Comparison of ENCODE assay signal across 9 cellular contexts in the genomic region with DNA sequence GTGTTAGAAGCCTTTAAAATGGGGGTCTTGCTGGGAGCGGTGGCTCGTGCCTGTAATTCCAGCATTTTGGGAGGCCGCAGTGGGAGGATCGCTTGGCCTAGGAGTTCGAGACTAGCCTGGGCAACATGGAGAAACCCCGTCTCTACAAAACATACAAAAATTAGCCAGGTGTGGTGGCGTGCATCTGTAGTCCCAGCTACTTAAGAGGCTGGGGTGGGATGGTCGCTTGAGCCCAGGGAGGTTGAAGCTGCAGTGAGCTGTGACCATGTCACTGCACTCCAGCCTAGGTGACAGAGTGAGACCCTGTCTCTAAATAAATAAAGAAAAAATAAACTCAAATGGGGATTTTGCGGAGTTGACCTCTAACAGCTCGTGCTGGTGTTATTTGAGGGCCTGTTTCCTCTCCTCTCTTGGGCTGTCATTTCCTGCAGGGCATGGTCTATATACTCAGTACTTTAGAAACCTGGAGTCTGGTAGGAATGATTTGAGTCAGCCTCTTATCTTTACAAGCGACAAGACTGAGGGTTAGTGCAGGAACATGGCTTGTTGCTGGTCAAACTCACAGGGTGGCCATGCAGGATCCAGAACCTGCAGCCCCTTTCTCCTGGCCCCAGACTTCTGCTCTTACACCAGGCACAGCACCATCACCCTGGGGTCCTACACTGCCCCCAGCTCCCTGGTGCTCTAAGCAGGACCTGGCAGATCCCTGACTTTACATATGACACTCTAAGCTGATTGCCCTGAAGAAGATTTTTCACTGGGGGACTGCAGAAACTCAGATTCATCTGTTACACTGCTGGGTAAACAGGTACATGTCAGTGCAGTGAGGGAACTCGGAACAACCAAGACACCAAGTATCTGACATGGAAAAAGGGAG. TPM values are rescaled to one million over a fixed set of nuclear protein-coding genes. Genes with fewer than 3 reads are reported as not detected.
A peak's percentile ranks its signal among the peaks of the same experiment; 100 is the strongest.
DNase-seq lines count a peak whose midpoint lies in the region; ATAC-seq, FAIRE-seq and TF ChIP-seq lines count a peak whose summit lies in the region.
"Had no signal": no experiment of that assay in that cellular context is flagged by ENCODE, and none has a peak within 500 bp of the region (broad histone marks: within the 10 kb centered on the region; RNA-seq: fewer than 3 reads in every experiment).

No MANE protein-coding gene starts in this region.

- in situ Hi-C loops in HepG2 (cut with HindIII; ENCODE audit: extremely low pct_ligation_motif_present, low pct_unique_long_range_greater_than_20kb): no loop called here

- no peaks in the 10 kb centered on the region for H3K27me3 Mint-ChIP-seq in activated T-helper 2 cell treated with anti-CD3 and anti-CD28 coated beads, Interferon-gamma antibody, Interleukin-2, Interleukin-4, amounts not matched to agents 10 μg/mL and 5 μg/mL and 100 μg/mL, durations not matched to agents 14 hours and 24 hours and 36 hours (ENCODE audit: low read depth)
- H3K27me3 Mint-ChIP-seq in progenitor cell of endocrine pancreas: no peaks in the 10 kb centered on the region

- POLR2A ChIA-PET in HepG2 (lab: Yijun Ruan, JAX): no interaction called here

- peak overlapping the region; percentile 1 for H3K27ac Mint-ChIP-seq in activated T-helper 2 cell treated with anti-CD3 and anti-CD28 coated beads, Interferon-gamma antibody, Interleukin-2, Interleukin-4, amounts not matched to agents 10 μg/mL and 5 μg/mL and 100 μg/mL, durations not matched to agents 14 hours and 24 hours and 36 hours
- H3K27ac Mint-ChIP-seq in progenitor cell of endocrine pancreas: peak overlapping the region; percentile 57

- no peak overlapping the region for H2AFZ ChIP-seq in HepG2 (ENCODE audit: low read length)

- no peaks in the 10 kb centered on the region for H3K9me3 Mint-ChIP-seq in activated T-helper 2 cell treated with anti-CD3 and anti-CD28 coated beads, Interferon-gamma antibody, Interleukin-2, Interleukin-4, amounts not matched to agents 10 μg/mL and 5 μg/mL and 100 μg/mL, durations not matched to agents 14 hours and 24 hours and 36 hours
- peaks cover 8% of the 10 kb centered on the region for H3K9me3 Mint-ChIP-seq in progenitor cell of endocrine pancreas (ENCODE audit: low read depth)

- intact Hi-C loops in activated T-helper 2 cell treated with anti-CD3 and anti-CD28 coated beads, Interferon-gamma antibody, Interleukin-2, Interleukin-4, amounts not matched to agents 10 μg/mL and 5 μg/mL and 100 μg/mL, durations not matched to agents 14 hours and 24 hours and 36 hours (cut with micrococcal nuclease): loop anchor here (1.0 to 2.0 kb wide), 3 partner anchors 14 to 20 kb away; no protein-coding TSS in a partner anchor
- intact Hi-C loops in HepG2 (cut with micrococcal nuclease; ENCODE audit: unreplicated experiment): no loop called here
- intact Hi-C loops in body of pancreas (cut with DNase I): no loop called here

- peaks cover 6% of the 10 kb centered on the region for H3K36me3 Mint-ChIP-seq in activated T-helper 2 cell treated with anti-CD3 and anti-CD28 coated beads, Interferon-gamma antibody, Interleukin-2, Interleukin-4, amounts not matched to agents 10 μg/mL and 5 μg/mL and 100 μg/mL, durations not matched to agents 14 hours and 24 hours and 36 hours (ENCODE audit: low read depth)
- peaks cover 9% of the 10 kb centered on the region for H3K36me3 Mint-ChIP-seq in progenitor cell of endocrine pancreas (ENCODE audit: insufficient read depth)

- H3K4me2 ChIP-seq in HepG2 (ENCODE audit: low read depth, low read length): no peak overlapping the region

- CTCF ChIA-PET in HepG2 (lab: Yijun Ruan, JAX; ENCODE audit: low intra/inter-chr PET ratio, low total read pairs): no interaction called here

- H3K9me3 ChIP-seq in HepG2 (ENCODE audit: low read length): no peaks in the 10 kb centered on the region
- no peaks in the 10 kb centered on the region for H3K9me3 ChIP-seq in body of pancreas

- TF ChIP-seq CTCF in progenitor cell of endocrine pancreas (IDR thresholded peaks at IDR 0.05; ENCODE audit: unreplicated experiment) (no peak), HepG2 (CRISPR knock-in tag; IDR thresholded peaks at IDR 0.05) (no peak), body of pancreas (IDR thresholded peaks at IDR 0.05) (no peak)

- no peak for TF ChIP-seq EP300 in HepG2 (IDR thresholded peaks at IDR 0.05; ENCODE audit: low read depth in 2 of 2, low read length in 2 of 2)
- TF ChIP-seq EP300 in HepG2 (CRISPR knock-in tag; IDR thresholded peaks at IDR 0.05; ENCODE audit: borderline replicate concordance): no peak

- DNase-seq in activated T-helper 2 cell treated with anti-CD3 and anti-CD28 coated beads, Interferon-gamma antibody, Interleukin-2, Interleukin-4, amounts not matched to agents 10 μg/mL and 5 μg/mL and 100 μg/mL, durations not matched to agents 14 hours and 24 hours and 36 hours (ENCODE audit: low spot score): no peak
- DNase-seq in progenitor cell of endocrine pancreas (ENCODE audit: low spot score, unreplicated experiment): no peak
- DNase-seq in 8988T: no peak
- DNase-seq in HepG2 (ENCODE audit: low spot score): no peak
- DNase-seq in NCI-H2171 (lab: John Stamatoyannopoulos, UW): no peak
- DNase-seq in body of pancreas: no peak
- DNase-seq: stimulated activated CD4-positive, alpha-beta T cell treated with anti-CD3 and anti-CD28 coated beads, Interleukin-1b, Interleukin-23, amount 100 ng/mL, for 48 hours had no signal

- H3K4me3 ChIP-seq in HepG2 (replicated peaks in 1 of 3; ENCODE audit: insufficient read depth in 1 of 3, low read depth in 2 of 3, low read length in 3 of 3) (no peak overlapping the region), body of pancreas (no peak overlapping the region)

- 90% methylated on average over 12 of the region's 12 CpGs for WGBS in HepG2 (ENCODE audit: low lambda C conversion rate)
- 76 to 77% methylated on average over 12 of the region's 12 CpGs for WGBS in body of pancreas, 2 donors

- peaks cover 32% of the 10 kb centered on the region for H3K4me1 Mint-ChIP-seq in activated T-helper 2 cell treated with anti-CD3 and anti-CD28 coated beads, Interferon-gamma antibody, Interleukin-2, Interleukin-4, amounts not matched to agents 10 μg/mL and 5 μg/mL and 100 μg/mL, durations not matched to agents 14 hours and 24 hours and 36 hours (ENCODE audit: low read depth)
- peaks cover 19% of the 10 kb centered on the region for H3K4me1 Mint-ChIP-seq in progenitor cell of endocrine pancreas (ENCODE audit: low read depth)

- FAIRE-seq in HepG2 (lab: Jason Lieb, UNC): no peak

- TF ChIP-seq POLR2A in HepG2 (IDR thresholded peaks at IDR 0.05; ENCODE audit: insufficient read depth in 1 of 2, low read depth in 2 of 2, low read length in 2 of 2) (no peak), body of pancreas (IDR thresholded peaks at IDR 0.05) (no peak)

- peaks cover 1 to 2% of the 10 kb centered on the region in 2 experiments; a peak in 4 of 5 replicates for H3K36me3 ChIP-seq in HepG2 (replicated peaks in 1 of 2; ENCODE audit: control insufficient read depth in 1 of 2, insufficient read depth in 2 of 2, low read length in 2 of 2)
- H3K36me3 ChIP-seq in body of pancreas (replicated peaks in 1 of 2; ENCODE audit: insufficient read depth in 1 of 2, low read depth in 2 of 2): peaks cover 0 to 4% of the 10 kb centered on the region in 2 donors

- TF ChIP-seq RAD21 in HepG2 (CRISPR knock-in tag; IDR thresholded peaks at IDR 0.05): no peak

- H3K9ac ChIP-seq in HepG2 (ENCODE audit: insufficient read depth, low read depth, low read length): no peak overlapping the region

- peak overlapping the region; percentile 40 for H3K4me3 Mint-ChIP-seq in activated T-helper 2 cell treated with anti-CD3 and anti-CD28 coated beads, Interferon-gamma antibody, Interleukin-2, Interleukin-4, amounts not matched to agents 10 μg/mL and 5 μg/mL and 100 μg/mL, durations not matched to agents 14 hours and 24 hours and 36 hours (ENCODE audit: low read depth)
- no peak overlapping the region for H3K4me3 Mint-ChIP-seq in progenitor cell of endocrine pancreas (ENCODE audit: low read depth)

- H4K20me1 ChIP-seq in HepG2 (ENCODE audit: insufficient read depth, low read length): no peaks in the 10 kb centered on the region

- peaks cover 3% of the 10 kb centered on the region for H3K79me2 ChIP-seq in HepG2 (ENCODE audit: insufficient read depth, low read length)

- H3K27ac ChIP-seq in HepG2 (ENCODE audit: extremely low read length, insufficient read depth, low read length) (no peak overlapping the region), body of pancreas (peak overlapping the region in 2 of 4 donors; percentile 50 to 52)

- ATAC-seq in GM18867 (IDR thresholded peaks at IDR 0.05; ENCODE audit: unreplicated experiment): peak; percentile 61
- peak; percentile 59 for ATAC-seq in HG02588 (IDR thresholded peaks at IDR 0.05; ENCODE audit: unreplicated experiment)
- no peak for ATAC-seq in HepG2
- no peak for ATAC-seq in body of pancreas

- H3K4me1 ChIP-seq in HepG2 (ENCODE audit: insufficient read depth, low read length): peaks cover 27% of the 10 kb centered on the region
- H3K4me1 ChIP-seq in body of pancreas: peaks cover 69% of the 10 kb centered on the region

- no TSS peak for BruUV-seq in HepG2 (replicated peaks; lab: Mats Ljungman, UMichigan)

- H3K27me3 ChIP-seq in HepG2 (ENCODE audit: control insufficient read depth in 1 of 2, insufficient read depth in 2 of 2, low read length in 2 of 2): no peaks in the 10 kb centered on the region
- H3K27me3 ChIP-seq in body of pancreas: no peaks in the 10 kb centered on the region

RNA-seq across cellular contexts. Expression of a gene that starts 15.1 kb away (rescaled TPM):
- total RNA-seq in activated T-helper 2 cell treated with anti-CD3 and anti-CD28 coated beads, Interferon-gamma antibody, Interleukin-2, Interleukin-4, amounts not matched to agents 10 μg/mL and 5 μg/mL and 100 μg/mL, durations not matched to agents 14 hours and 24 hours and 36 hours: 22.3 and 22.7 TPM in 2 replicates
- total RNA-seq in progenitor cell of endocrine pancreas: 17.2 and 18.4 TPM in 2 replicates
- 4.8 and 4.9 TPM in 2 replicates for total RNA-seq in HepG2 (2016; rRNA removed; fragmentation: Illumina TruSeq; extraction: Trizol)
- 0.97 and 1.0 TPM in 2 replicates for total RNA-seq in HepG2 (2016; cell fraction: cytosol; rRNA removed; fragmentation: Illumina TruSeq; extraction: Trizol; ENCODE audit: low read depth)
- 4.7 and 4.8 TPM in 2 replicates for total RNA-seq in HepG2 (2016; cell fraction: insoluble cytoplasmic fraction; rRNA removed; fragmentation: Illumina TruSeq; extraction: Trizol)
- 3.1 and 3.3 TPM in 2 replicates for total RNA-seq in HepG2 (2016; cell fraction: membrane; rRNA removed; fragmentation: Illumina TruSeq; extraction: Trizol)
- total RNA-seq in HepG2 (2016; cell fraction: nucleus; rRNA removed; fragmentation: Illumina TruSeq; extraction: Trizol): 2.8 and 3.3 TPM in 2 replicates
- 3.1 and 4.2 TPM in 2 replicates for polyA plus RNA-seq in HepG2 (2011; rRNA removed)
- 3.3 and 3.5 TPM in 2 replicates for polyA plus RNA-seq in HepG2 (2011; cell fraction: cytosol; rRNA removed)
- polyA plus RNA-seq in HepG2 (2011; cell fraction: nucleus; rRNA removed): 2.8 and 2.9 TPM in 2 replicates
- 1.7 and 3.1 TPM in 2 replicates for polyA plus RNA-seq in HepG2 (2012)
- 0.84 and 1.1 TPM in 2 replicates for polyA plus RNA-seq in HepG2 (2016; cell fraction: cytosol; fragmentation: Illumina TruSeq; extraction: Trizol; ENCODE audit: low read depth)
- polyA plus RNA-seq in HepG2 (2016; cell fraction: insoluble cytoplasmic fraction; fragmentation: Illumina TruSeq; extraction: Trizol; ENCODE audit: low read depth): 4.5 and 4.7 TPM in 2 replicates
- polyA plus RNA-seq in HepG2 (2016; cell fraction: membrane; fragmentation: Illumina TruSeq; extraction: Trizol; ENCODE audit: low read depth): 2.2 and 2.4 TPM in 2 replicates
- 2.2 and 2.6 TPM in 2 replicates for polyA plus RNA-seq in HepG2 (2016; cell fraction: nucleus; fragmentation: Illumina TruSeq; extraction: Trizol; ENCODE audit: insufficient read depth, low read depth)
- polyA minus RNA-seq in HepG2 (2011; rRNA and poly(A)+ RNA removed; ENCODE audit: low replicate concordance): 10.8 and 22.1 TPM in 2 replicates
- 3.8 and 4.5 TPM in 2 replicates for polyA minus RNA-seq in HepG2 (2011; cell fraction: cytosol; rRNA and poly(A)+ RNA removed)
- polyA minus RNA-seq in HepG2 (2011; cell fraction: nucleus; rRNA and poly(A)+ RNA removed): 5.9 and 6.2 TPM in 2 replicates
- 10 to 100 TPM; 13.8 to 16.9 TPM for total RNA-seq in body of pancreas

Comparison
In these comparisons a context has a peak if more than half of its experiments do, and no peak if none do; other contexts are left out.
1. ATAC-seq: peak in GM18867 (single experiment) and HG02588 (single experiment); none in HepG2 (single experiment) and body of pancreas (single experiment).